Comparison of ENCODE assay signal across 13 cellular contexts in genomic region chr2:229269986-229270385, GRCh38. TPM values are rescaled to one million over a fixed set of nuclear protein-coding genes. Genes with fewer than 3 reads are reported as not detected.
DNase-seq lines count a peak whose midpoint lies in the region; ATAC-seq and TF ChIP-seq lines count a peak whose summit lies in the region.
"Had no signal": no experiment of that assay in that cellular context is flagged by ENCODE, and none has a peak within 500 bp of the region (broad histone marks: within the 10 kb centered on the region; RNA-seq: fewer than 3 reads in every experiment).

No MANE protein-coding gene starts in this region.

- no peaks in the 10 kb centered on the region for H3K4me1 ChIP-seq in psoas muscle

- H3K27me3 ChIP-seq in psoas muscle (ENCODE audit: insufficient read depth in 3 of 3, low read length in 2 of 3), result peaks cover 0 to 5% (median 0%) of the 10 kb centered on the region in 3 donors

- H3K4me3 Mint-ChIP-seq in WTC11, result peak overlapping the region; percentile 70

- peaks cover 18% of the 10 kb centered on the region for H3K4me1 Mint-ChIP-seq in WTC11

- ATAC-seq in WTC11, result no peak
- no peak for ATAC-seq in psoas muscle
- no peak for ATAC-seq in stimulated activated naive CD8-positive, alpha-beta T cell treated with anti-CD3 and anti-CD28 coated beads, Interleukin-15, Interleukin-2, amounts not matched to agents 100 U/mL and 50 U/mL, for 24 hours
- no peak for ATAC-seq in HG02970 (IDR thresholded peaks at IDR 0.05; ENCODE audit: low FRiP score, unreplicated experiment)
- no peak for ATAC-seq in GM19455 (IDR thresholded peaks at IDR 0.05; ENCODE audit: unreplicated experiment)
- ATAC-seq in HG03378 (IDR thresholded peaks at IDR 0.05; ENCODE audit: unreplicated experiment), result no peak

- POLR2A ChIA-PET in WTC11 (lab: Charles Lee), result no interaction called here

- TF ChIP-seq CTCF in WTC11 (IDR thresholded peaks at IDR 0.05) (no peak), psoas muscle (IDR thresholded peaks at IDR 0.05) (no peak)

- CTCF ChIA-PET in WTC11 (lab: Charles Lee), result interaction anchor here (0.6 to 1.1 kb wide), 4 partner anchors 9 to 174 kb away, joined by 3 to 4 read pairs (median 3); no protein-coding TSS in a partner anchor

- no peaks in the 10 kb centered on the region for H3K9me3 ChIP-seq in psoas muscle

- DNase-seq in AG08395 (ENCODE audit: low spot score) (peak; percentile 30), WTC11 (ENCODE audit: low spot score) (no peak), inferior parietal cortex (ENCODE audit: extremely low spot score) (peak; percentile 29), psoas muscle (no peak)
- no peak for DNase-seq in stimulated activated naive CD8-positive, alpha-beta T cell treated with anti-CD3 and anti-CD28 coated beads, Interleukin-15, Interleukin-2, amounts not matched to agents 100 U/mL and 50 U/mL, for 24 hours
- DNase-seq: AML-193, hippocampal formation, Kasumi-1, NCI-H345, SIG-M5 had no signal

- H3K27me3 Mint-ChIP-seq in WTC11 (ENCODE audit: low read depth), result peaks cover 38% of the 10 kb centered on the region

- H3K4me3 ChIP-seq in psoas muscle, result peak overlapping the region; percentile 61

- H3K27ac ChIP-seq in psoas muscle, result no peak overlapping the region

- no peaks in the 10 kb centered on the region for H3K36me3 ChIP-seq in psoas muscle (ENCODE audit: insufficient read depth in 1 of 2, low read depth in 1 of 2)

- no peaks in the 10 kb centered on the region for H3K9me3 Mint-ChIP-seq in WTC11

- no peak overlapping the region for H3K27ac Mint-ChIP-seq in WTC11

- intact Hi-C loops in psoas muscle (cut with DNase I), result loop anchor here (5.0 to 10.0 kb wide), 2 partner anchors 135 to 1378 kb away; no protein-coding TSS in a partner anchor

- WGBS in psoas muscle, 3 donors, result 37 to 48% (median 39%) methylated on average over 6 of the region's 6 CpGs

- no peaks in the 10 kb centered on the region for H3K36me3 Mint-ChIP-seq in WTC11

TF ChIP-seq in WTC11, 78 proteins besides CTCF, POLR2A, EP300 and RAD21:
- TF ChIP-seq TCF7 (CRISPR knock-in tag; IDR thresholded peaks at IDR 0.05; ENCODE audit: low read depth) (no peak), CREB1 (CRISPR knock-in tag; IDR thresholded peaks at IDR 0.05) (no peak), ATF1 (CRISPR knock-in tag; IDR thresholded peaks at IDR 0.05) (no peak), PRRX2 (CRISPR knock-in tag; IDR thresholded peaks at IDR 0.05) (no peak), ZNF281 (CRISPR knock-in tag; IDR thresholded peaks at IDR 0.05) (no peak), MYBL2 (CRISPR knock-in tag; IDR thresholded peaks at IDR 0.05) (no peak), ZNF219 (CRISPR knock-in tag; IDR thresholded peaks at IDR 0.05; ENCODE audit: borderline replicate concordance) (no peak), USF1 (CRISPR knock-in tag; IDR thresholded peaks at IDR 0.05) (no peak), SP1 (CRISPR knock-in tag; conservative IDR thresholded peaks at IDR 0.05) (no peak), E2F4 (CRISPR knock-in tag; IDR thresholded peaks at IDR 0.05; ENCODE audit: borderline replicate concordance, low read depth) (no peak), NR3C1 (CRISPR knock-in tag; conservative IDR thresholded peaks at IDR 0.05; ENCODE audit: low read depth) (no peak), MLX (CRISPR knock-in tag; IDR thresholded peaks at IDR 0.05) (no peak)
- TF ChIP-seq, protein P1, sequence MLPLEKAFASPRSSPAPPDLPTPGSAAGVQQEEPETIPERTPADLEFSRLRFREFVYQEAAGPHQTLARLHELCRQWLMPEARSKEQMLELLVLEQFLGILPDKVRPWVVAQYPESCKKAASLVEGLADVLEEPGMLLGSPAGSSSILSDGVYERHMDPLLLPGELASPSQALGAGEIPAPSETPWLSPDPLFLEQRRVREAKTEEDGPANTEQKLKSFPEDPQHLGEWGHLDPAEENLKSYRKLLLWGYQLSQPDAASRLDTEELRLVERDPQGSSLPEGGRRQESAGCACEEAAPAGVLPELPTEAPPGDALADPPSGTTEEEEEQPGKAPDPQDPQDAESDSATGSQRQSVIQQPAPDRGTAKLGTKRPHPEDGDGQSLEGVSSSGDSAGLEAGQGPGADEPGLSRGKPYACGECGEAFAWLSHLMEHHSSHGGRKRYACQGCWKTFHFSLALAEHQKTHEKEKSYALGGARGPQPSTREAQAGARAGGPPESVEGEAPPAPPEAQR (CRISPR knock-in tag; IDR thresholded peaks at IDR 0.05), result no peak

RNA-seq across cellular contexts. Expression of gene PID1, which starts 1.1 kb away (rescaled TPM):
- total RNA-seq in WTC11 (2021) (1.2 to 2.6 TPM (median 1.3 TPM) in 3 replicates), psoas muscle (10 to 100 TPM in 1 of 4 donors, 1 to 10 TPM in 3; 4.3 to 10.6 (median 8.2) TPM)
- 1 to 10 TPM; 4.7 to 7.9 (median 5.2) TPM for polyA plus RNA-seq in psoas muscle

Comparison
In these comparisons a context has a peak if more than half of its experiments do, and no peak if none do; other contexts are left out.
1. DNase-seq: peak in AG08395 (single experiment) and inferior parietal cortex (single experiment); none in WTC11 (single experiment), psoas muscle (0 of 2) and stimulated activated naive CD8-positive, alpha-beta T cell treated with anti-CD3 and anti-CD28 coated beads, Interleukin-15, Interleukin-2, amounts not matched to agents 100 U/mL and 50 U/mL, for 24 hours (single experiment).